Comparison of ENCODE assay signal across 12 cellular contexts in genomic region chr12:26648999-26649398, GRCh38.
DNase-seq lines count a peak whose midpoint lies in the region; ATAC-seq lines count a peak whose summit lies in the region.
"Had no signal": no experiment of that assay in that cellular context is flagged by ENCODE, and none has a peak within 500 bp of the region (broad histone marks: within the 10 kb centered on the region; RNA-seq: fewer than 3 reads in every experiment).

No MANE protein-coding gene starts in this region.

- H3K27ac ChIP-seq in GM23248 (no peak overlapping the region), SJSA1 (peak overlapping the region; percentile 100), trophoblast cell (ENCODE audit: low read depth, low read length) (no peak overlapping the region)
- H3K27ac ChIP-seq: PC-9 had no signal

- no peaks in the 10 kb centered on the region for H3K9me2 ChIP-seq in GM23248 (ENCODE audit: insufficient read depth)

- no peak overlapping the region for H3K14ac ChIP-seq in trophoblast cell (ENCODE audit: low read length)

- H2AFZ ChIP-seq in GM23248 (no peak overlapping the region), trophoblast cell (ENCODE audit: insufficient read depth, low read length, poor library complexity) (no peak overlapping the region)
- H2AFZ ChIP-seq: PC-9 had no signal

- WGBS in GM23248 (ENCODE audit: low coverage in 1 of 2, low lambda C conversion rate in 2 of 2, missing lambda C conversion rate in 2 of 2), 2 experiments: 43 to 55% methylated on average over 1 of the region's 1 CpG
- WGBS in trophoblast cell (ENCODE audit: extremely low coverage, insufficient coverage, insufficient read length): no CpG with 5 or more reads among the region's 1 CpG

- no peak overlapping the region for H3K4ac ChIP-seq in trophoblast cell (ENCODE audit: low read depth, low read length)

- no peak overlapping the region for H3K23ac ChIP-seq in trophoblast cell (ENCODE audit: low read length)

- H2AK5ac ChIP-seq in trophoblast cell (ENCODE audit: low read length): no peak overlapping the region

- H3K27me3 ChIP-seq in GM23248 (replicated peaks; ENCODE audit: insufficient read depth): no peaks in the 10 kb centered on the region
- H3K27me3 ChIP-seq in SJSA1 (replicated peaks): no peaks in the 10 kb centered on the region
- no peaks in the 10 kb centered on the region for H3K27me3 ChIP-seq in trophoblast cell (ENCODE audit: insufficient read depth, low read length)

- H3K18ac ChIP-seq in trophoblast cell (ENCODE audit: low read length): no peak overlapping the region

- no peak overlapping the region for H2BK5ac ChIP-seq in trophoblast cell (ENCODE audit: low read depth, low read length, poor library complexity)

- H4K91ac ChIP-seq in trophoblast cell (ENCODE audit: low read depth, low read length): no peak overlapping the region

- peaks cover 13% of the 10 kb centered on the region for H3F3A ChIP-seq in GM23248 (ENCODE audit: insufficient read depth)

- H3K4me1 ChIP-seq in GM23248 (ENCODE audit: insufficient read depth) (peaks cover 26% of the 10 kb centered on the region), SJSA1 (replicated peaks) (peaks cover 51% of the 10 kb centered on the region), trophoblast cell (ENCODE audit: control insufficient read depth in 1 of 2, insufficient read depth in 2 of 2, low read length in 2 of 2) (peaks cover 4 to 6% of the 10 kb centered on the region in 2 experiments)

- H3K36me3 ChIP-seq in GM23248 (ENCODE audit: low read depth): no peaks in the 10 kb centered on the region
- H3K36me3 ChIP-seq in SJSA1: peaks cover 9% of the 10 kb centered on the region
- peaks cover 0 to 1% of the 10 kb centered on the region in 2 experiments for H3K36me3 ChIP-seq in trophoblast cell (ENCODE audit: control insufficient read depth in 1 of 2, insufficient read depth in 2 of 2, low read length in 2 of 2)

- no peak overlapping the region for H4K8ac ChIP-seq in trophoblast cell (ENCODE audit: low read depth, low read length)

- DNase-seq in GM23248: no peak
- DNase-seq in SJSA1 (ENCODE audit: low read depth in 1 of 2, low spot score in 2 of 2): no peak
- peak; percentile 44 for DNase-seq in kidney glomerular epithelial cell (lab: John Stamatoyannopoulos, UW)
- DNase-seq in trophoblast cell: no peak
- DNase-seq in NCI-H1694 treated with DMSO at 0.1 percent for 48 hours (lab: John Stamatoyannopoulos, UW): no peak
- DNase-seq: DMS79, NCI-H187 treated with DMSO at 0.1 percent for 48 hours, NCI-H446 treated with DMSO at 0.1 percent for 48 hours had no signal

- H3K79me2 ChIP-seq in GM23248 (ENCODE audit: insufficient read depth) (no peaks in the 10 kb centered on the region), trophoblast cell (ENCODE audit: control insufficient read depth, insufficient read depth, low read length, poor library complexity) (peaks cover 4% of the 10 kb centered on the region)

- H3K4me3 ChIP-seq in GM23248: no peak overlapping the region
- no peak overlapping the region for H3K4me3 ChIP-seq in SJSA1
- H3K4me3 ChIP-seq in trophoblast cell (ENCODE audit: low read depth, low read length): no peak overlapping the region
- H3K4me3 ChIP-seq: PC-9 had no signal

- H3K9ac ChIP-seq in GM23248 (no peak overlapping the region), trophoblast cell (ENCODE audit: low read length) (no peak overlapping the region)

- no peaks in the 10 kb centered on the region for H4K20me1 ChIP-seq in GM23248 (ENCODE audit: insufficient read depth)

- no peak overlapping the region for H2BK120ac ChIP-seq in trophoblast cell (ENCODE audit: insufficient read depth, low read length, poor library complexity)

- in situ Hi-C loops in GM23248 (cut with MboI): no loop called here

- ATAC-seq in GM19023 (IDR thresholded peaks at IDR 0.05; ENCODE audit: unreplicated experiment) (no peak), HG02763 (IDR thresholded peaks at IDR 0.05; ENCODE audit: unreplicated experiment) (no peak), HG02571 (IDR thresholded peaks at IDR 0.05; ENCODE audit: unreplicated experiment) (no peak)

- H3K4me2 ChIP-seq in GM23248 (ENCODE audit: unreplicated experiment): peak overlapping the region; percentile 41
- H3K4me2 ChIP-seq in trophoblast cell (ENCODE audit: low read length): no peak overlapping the region
- H3K4me2 ChIP-seq: PC-9 had no signal

- H3K9me3 ChIP-seq in GM23248 (ENCODE audit: low read depth) (no peaks in the 10 kb centered on the region), SJSA1 (replicated peaks) (no peaks in the 10 kb centered on the region), trophoblast cell (ENCODE audit: insufficient read depth, low read depth, low read length) (no peaks in the 10 kb centered on the region)

- peaks cover 2% of the 10 kb centered on the region for H3K79me1 ChIP-seq in trophoblast cell (ENCODE audit: low read length)

- H4K12ac ChIP-seq in trophoblast cell (ENCODE audit: low read depth, low read length): no peak overlapping the region

- peak overlapping the region; percentile 81 for H2BK12ac ChIP-seq in trophoblast cell (ENCODE audit: low read length)
